ENCODE assay signal across 12 cellular contexts in genomic region chr5:142542906-142543305, GRCh38.
A peak's percentile ranks its signal among the peaks of the same experiment; 100 is the strongest.
DNase-seq lines count a peak whose midpoint lies in the region; ATAC-seq and TF ChIP-seq lines count a peak whose summit lies in the region.
"Had no signal": no experiment of that assay in that cellular context is flagged by ENCODE, and none has a peak within 500 bp of the region (broad histone marks: within the 10 kb centered on the region; RNA-seq: fewer than 3 reads in every experiment).

No MANE protein-coding gene starts in this region.

- H3K14ac ChIP-seq in IMR-90 (replicated peaks; ENCODE audit: low read depth, low read length): no peak overlapping the region

- no peak overlapping the region for H3K9ac ChIP-seq in IMR-90 (ENCODE audit: low read depth, low read length)

- H3K4me1 ChIP-seq in IMR-90 (ENCODE audit: control insufficient read depth, insufficient read depth, low read length) (peaks cover 20% of the 10 kb centered on the region), right lobe of liver (no peaks in the 10 kb centered on the region), suprapubic skin (peaks cover 12% of the 10 kb centered on the region)

- DNase-seq in IMR-90: peak; percentile 55
- peak; percentile 22 to 62 for DNase-seq in dermis microvascular lymphatic vessel endothelial cell (ENCODE audit: low read depth in 2 of 2)
- no peak for DNase-seq in right lobe of liver
- DNase-seq in suprapubic skin (ENCODE audit: low spot score in 2 of 2): no peak
- no peak for DNase-seq in activated gamma-delta T cell (lab: John Stamatoyannopoulos, UW)
- DNase-seq in GM13977 (ENCODE audit: low spot score): no peak
- DNase-seq: activated B cell treated with CpG ODN at 0.5 μM for 24 hours, NCI-H1092, NCI-H524 had no signal

- H2BK20ac ChIP-seq in IMR-90 (ENCODE audit: low read depth, low read length): peak overlapping the region; percentile 79

- H3K36me3 ChIP-seq in IMR-90 (ENCODE audit: control insufficient read depth, insufficient read depth, low read length) (no peaks in the 10 kb centered on the region), right lobe of liver (no peaks in the 10 kb centered on the region), suprapubic skin (no peaks in the 10 kb centered on the region)

- no peak overlapping the region; the same call in 1 of the 2 replicates for H3K18ac ChIP-seq in IMR-90 (ENCODE audit: low read depth, low read length)

- TF ChIP-seq RAD21 in IMR-90 (IDR thresholded peaks at IDR 0.05; ENCODE audit: low read length): no peak

- no peaks in the 10 kb centered on the region for H4K20me1 ChIP-seq in IMR-90 (ENCODE audit: insufficient read depth, low read length)

- H3K9me1 ChIP-seq in IMR-90 (ENCODE audit: insufficient read depth, low read length): peaks cover 25% of the 10 kb centered on the region

- no peak overlapping the region for H2AK5ac ChIP-seq in IMR-90 (ENCODE audit: low read depth, low read length)

- H2BK15ac ChIP-seq in IMR-90 (ENCODE audit: low read depth, low read length): no peak overlapping the region

- TF ChIP-seq POLR2A in IMR-90 (IDR thresholded peaks at IDR 0.05; ENCODE audit: low read depth, low read length) (no peak), right lobe of liver (IDR thresholded peaks at IDR 0.05) (no peak), suprapubic skin (IDR thresholded peaks at IDR 0.05) (no peak)

- BruUV-seq in IMR-90 (replicated peaks; lab: Mats Ljungman, UMichigan): no TSS peak

- in situ Hi-C loops in IMR-90 (cut with MboI; ENCODE audit: low sequenced_read_pairs) (no loop called here), GM13977 (cut with MboI; ENCODE audit: low pct_unique_long_range_greater_than_20kb, low sequenced_read_pairs, unreplicated experiment) (no loop called here)

- TF ChIP-seq CTCF in IMR-90 (conservative IDR thresholded peaks at IDR 0.05; ENCODE audit: low read depth, low read length) (no peak; the same call in 1 of the 2 replicates), right lobe of liver (IDR thresholded peaks at IDR 0.05) (peak in 2 of 4 donors; percentile 10 to 12), suprapubic skin (IDR thresholded peaks at IDR 0.05) (peak in 1 of 2 donors; percentile 26), GM13977 (IDR thresholded peaks at IDR 0.05; ENCODE audit: extremely low read depth, insufficient read depth, missing control alignments) (no peak)

- CTCF ChIA-PET in IMR-90 (lab: Yijun Ruan, JAX): interaction anchor here (1.1 to 1.4 kb wide), 2 partner anchors 376 to 391 kb away, joined by 3 read pairs; no protein-coding TSS in a partner anchor

- intact Hi-C loops in IMR-90 (cut with micrococcal nuclease): loop anchor here (10.0 kb wide), 1 partner anchor 98 kb away; no protein-coding TSS in a partner anchor
- intact Hi-C loops in right lobe of liver (cut with DNase I): loop anchor here in 1 of 2 donors (10.0 kb wide), 1 partner anchor 378 kb away; no protein-coding TSS in a partner anchor

- H3K79me1 ChIP-seq in IMR-90 (ENCODE audit: low read depth in 1 of 2, low read length in 2 of 2): peaks cover 0 to 27% of the 10 kb centered on the region in 2 experiments; a peak in 2 of 4 replicates

- no peak overlapping the region for H2AFZ ChIP-seq in IMR-90 (replicated peaks; ENCODE audit: low read length, poor library complexity)

- H3K4ac ChIP-seq in IMR-90 (ENCODE audit: low read depth, low read length): peak overlapping the region; percentile 16; the same call in 1 of the 2 replicates

- H3K27me3 ChIP-seq in IMR-90 (ENCODE audit: control insufficient read depth, insufficient read depth, low read length) (no peaks in the 10 kb centered on the region), right lobe of liver (no peaks in the 10 kb centered on the region), suprapubic skin (no peaks in the 10 kb centered on the region)

- no peak for TF ChIP-seq EP300 in suprapubic skin (IDR thresholded peaks at IDR 0.05)

- H4K91ac ChIP-seq in IMR-90 (ENCODE audit: insufficient read depth, low read depth, low read length): no peak overlapping the region

- no peak overlapping the region for H2BK5ac ChIP-seq in IMR-90 (ENCODE audit: low read depth, low read length, poor library complexity, severe bottlenecking)

- POLR2A ChIA-PET in IMR-90 (lab: Charles Lee; ENCODE audit: unreplicated experiment): no interaction called here

- peak overlapping the region; percentile 55; the same call in 1 of the 2 replicates for H2BK120ac ChIP-seq in IMR-90 (ENCODE audit: low read depth, low read length)

- H3K27ac ChIP-seq in IMR-90 (ENCODE audit: insufficient read depth, low read length) (no peak overlapping the region), right lobe of liver (peak overlapping the region in 2 of 3 donors; percentile 2 to 24), suprapubic skin (peak overlapping the region; percentile 29)

- H3K4me3 ChIP-seq in IMR-90 (ENCODE audit: insufficient read depth, low read depth, low read length) (no peak overlapping the region), right lobe of liver (no peak overlapping the region), suprapubic skin (no peak overlapping the region)
- H3K4me3 ChIP-seq: skin epidermis had no signal

- dilution Hi-C loops in IMR-90 (cut with HindIII; ENCODE audit: low sequenced_read_pairs, unreplicated experiment): loop anchor here (25.0 kb wide), 1 partner anchor 406 kb away; no protein-coding TSS in a partner anchor

- H4K8ac ChIP-seq in IMR-90 (ENCODE audit: low read depth in 2 of 2, low read length in 2 of 2): no peak overlapping the region

- no CpG with 5 or more reads among the region's 3 CpGs for WGBS in IMR-90 (ENCODE audit: extremely low coverage in 2 of 2, insufficient read length in 1 of 2), 2 experiments
- 59% methylated on average over 3 of the region's 3 CpGs for WGBS in right lobe of liver (ENCODE audit: insufficient coverage, low coverage, low lambda C conversion rate, missing lambda C conversion rate)
- WGBS in suprapubic skin: 52% methylated on average over 3 of the region's 3 CpGs

- no peak overlapping the region for H3K4me2 ChIP-seq in IMR-90 (ENCODE audit: low read depth, low read length)

- H3K9me3 ChIP-seq in IMR-90 (ENCODE audit: control insufficient read depth, insufficient read depth, low read length): no peaks in the 10 kb centered on the region
- H3K9me3 ChIP-seq in right lobe of liver: no peaks in the 10 kb centered on the region
- H3K9me3 ChIP-seq in suprapubic skin: no peaks in the 10 kb centered on the region

- ATAC-seq in IMR-90 (ENCODE audit: low read depth) (no peak), right lobe of liver (peak; percentile 40 to 72 (median 61)), HG02884 (IDR thresholded peaks at IDR 0.05; ENCODE audit: unreplicated experiment) (no peak), GM19351 (IDR thresholded peaks at IDR 0.05; ENCODE audit: unreplicated experiment) (no peak)

- no peak overlapping the region for H3K56ac ChIP-seq in IMR-90 (ENCODE audit: extremely low read depth, insufficient read depth, low read length)

- no peak overlapping the region for H4K5ac ChIP-seq in IMR-90 (ENCODE audit: low read depth, low read length)

- H3K23ac ChIP-seq in IMR-90 (ENCODE audit: low read depth, low read length): no peak overlapping the region

- no peak overlapping the region for H2AK9ac ChIP-seq in IMR-90 (replicated peaks; ENCODE audit: low read depth, low read length, poor library complexity)

TF ChIP-seq in IMR-90, 13 proteins besides CTCF, POLR2A, EP300 and RAD21:
- no peak for TF ChIP-seq ELK1 (IDR thresholded peaks at IDR 0.05; ENCODE audit: borderline replicate concordance, low read depth, low read length)
- no peak for TF ChIP-seq RCOR1 (IDR thresholded peaks at IDR 0.05; ENCODE audit: insufficient replicate concordance, low read length)
- TF ChIP-seq BHLHE40 (IDR thresholded peaks at IDR 0.05; ENCODE audit: low read depth, low read length): no peak
- TF ChIP-seq SMC3 (IDR thresholded peaks at IDR 0.05; ENCODE audit: low read depth, low read length): no peak
- TF ChIP-seq FOS (IDR thresholded peaks at IDR 0.05; ENCODE audit: low read depth, low read length): no peak
- no peak for TF ChIP-seq CHD1 (IDR thresholded peaks at IDR 0.05; ENCODE audit: low read depth, low read length)
- TF ChIP-seq MAZ (IDR thresholded peaks at IDR 0.05; ENCODE audit: borderline replicate concordance, low read depth, low read length): no peak
- TF ChIP-seq USF2 (IDR thresholded peaks at IDR 0.05; ENCODE audit: low read depth, low read length): no peak
- TF ChIP-seq RFX5 (IDR thresholded peaks at IDR 0.05; ENCODE audit: low read depth, low read length): no peak

Comparison
In these comparisons a context has a peak if more than half of its experiments do, and no peak if none do; other contexts are left out.
1. ATAC-seq: peak in right lobe of liver (4 of 4); none in IMR-90 (single experiment), HG02884 (single experiment) and GM19351 (single experiment).
2. DNase-seq: peak in IMR-90 (single experiment) and dermis microvascular lymphatic vessel endothelial cell (2 of 2); none in right lobe of liver (0 of 3), suprapubic skin (0 of 2), activated gamma-delta T cell (single experiment) and GM13977 (single experiment).